18 cellular contexts compared by ENCODE assay signal in the genomic region with DNA sequence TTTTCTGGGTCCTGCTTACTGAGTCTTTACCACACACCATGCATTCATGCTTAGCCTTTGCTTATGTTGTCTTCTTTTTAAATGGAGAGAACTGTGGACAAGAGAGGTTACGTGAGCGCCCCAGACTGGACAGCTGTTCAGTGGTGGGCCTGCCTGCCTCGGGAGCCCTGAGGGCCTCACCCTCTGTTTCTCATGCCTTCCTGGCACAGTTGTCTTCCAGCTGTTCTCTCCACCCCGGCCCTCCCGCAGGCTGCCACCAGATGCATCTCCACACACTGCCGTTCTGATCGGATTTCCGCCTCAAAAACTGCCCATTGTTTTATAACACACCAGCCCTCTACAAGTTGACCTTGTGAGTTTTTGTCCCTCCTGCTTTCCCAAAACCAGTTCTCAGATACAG.
DNase-seq lines count a peak whose midpoint lies in the region; ATAC-seq and TF ChIP-seq lines count a peak whose summit lies in the region.
"Had no signal": no experiment of that assay in that cellular context is flagged by ENCODE, and none has a peak within 500 bp of the region (broad histone marks: within the 10 kb centered on the region; RNA-seq: fewer than 3 reads in every experiment).

No MANE protein-coding gene starts in this region.

- intact Hi-C loops in MCF 10A (cut with micrococcal nuclease): no loop called here
- intact Hi-C loops in mammary epithelial cell (cut with micrococcal nuclease): no loop called here
- intact Hi-C loops in gastrocnemius medialis (cut with DNase I; ENCODE audit: low total_unique reads): no loop called here

- H3K27ac ChIP-seq in mammary epithelial cell (ENCODE audit: insufficient read depth, low read depth, low read length): no peak overlapping the region
- H3K27ac ChIP-seq in gastrocnemius medialis: peak overlapping the region; percentile 77 to 90 (median 83)
- H3K27ac ChIP-seq: Peyer's patch had no signal

- in situ Hi-C loops in mammary epithelial cell (cut with MboI; ENCODE audit: low sequenced_read_pairs in 2 of 2): no loop called here
- in situ Hi-C loops in gastrocnemius medialis (cut with MboI; ENCODE audit: low sequenced_read_pairs in 4 of 4): no loop called here

- H3K36me3 Mint-ChIP-seq in MCF 10A (ENCODE audit: insufficient read depth, unreplicated experiment): no peaks in the 10 kb centered on the region

- peaks cover 55% of the 10 kb centered on the region for H3K4me1 Mint-ChIP-seq in MCF 10A (ENCODE audit: insufficient read depth, unreplicated experiment)

- no peaks in the 10 kb centered on the region for H3K9me3 ChIP-seq in mammary epithelial cell (replicated peaks; ENCODE audit: insufficient read depth, low read length)
- H3K9me3 ChIP-seq in gastrocnemius medialis: no peaks in the 10 kb centered on the region
- H3K9me3 ChIP-seq: BE2C, HAP-1, Peyer's patch had no signal

- no peak overlapping the region for H3K4me3 ChIP-seq in mammary epithelial cell (replicated peaks in 1 of 3; ENCODE audit: insufficient read depth in 1 of 3, low read depth in 2 of 3, low read length in 3 of 3)
- no peak overlapping the region for H3K4me3 ChIP-seq in gastrocnemius medialis
- H3K4me3 ChIP-seq: HAP-1, Peyer's patch had no signal

- H2AFZ ChIP-seq in mammary epithelial cell (ENCODE audit: low read depth, low read length): no peak overlapping the region

- BruUV-seq in MCF 10A (replicated peaks; lab: Mats Ljungman, UMichigan) (no TSS peak), mammary epithelial cell (replicated peaks; lab: Mats Ljungman, UMichigan) (no TSS peak)

- CTCF ChIA-PET in MCF 10A (lab: Yijun Ruan, JAX) (interaction anchor here (1.0 kb wide), 1 partner anchor 11 kb away, joined by 4 read pairs; no protein-coding TSS in a partner anchor), mammary epithelial cell (lab: Charles Lee; ENCODE audit: low non-redundant PET) (no interaction called here)

- H3K4me3 Mint-ChIP-seq in MCF 10A (ENCODE audit: unreplicated experiment): no peak overlapping the region
- H3K4me3 Mint-ChIP-seq: CD4-positive, alpha-beta T cell had no signal

- no peaks in the 10 kb centered on the region for H3K9me3 Mint-ChIP-seq in MCF 10A (ENCODE audit: unreplicated experiment)
- H3K9me3 Mint-ChIP-seq: CD4-positive, alpha-beta T cell had no signal

- H4K20me1 ChIP-seq in mammary epithelial cell (ENCODE audit: insufficient read depth, low read length): no peaks in the 10 kb centered on the region

- no peak overlapping the region for H3K4me2 ChIP-seq in mammary epithelial cell (ENCODE audit: insufficient read depth, low read depth, low read length)

- DNase-seq in MCF 10A (ENCODE audit: unreplicated experiment) (no peak), mammary epithelial cell (no peak), LHCN-M2 (ENCODE audit: low read depth) (peak; percentile 82), myocyte (ENCODE audit: low read depth) (peak; percentile 96), gastrocnemius medialis (no peak), NCI-H524 treated with DMSO at 0.1 percent for 48 hours (lab: John Stamatoyannopoulos, UW) (no peak), OCI-M1 (lab: John Stamatoyannopoulos, UW) (no peak)
- DNase-seq: 8988T; BE2C; CD4-positive, alpha-beta T cell; KG1; NCI-H1048; NCI-H146; NCI-H524; Peyer's patch; SHP77 treated with DMSO at 0.1 percent for 48 hours had no signal

- no peaks in the 10 kb centered on the region for H3K27me3 ChIP-seq in mammary epithelial cell (ENCODE audit: insufficient read depth, low read length)
- no peaks in the 10 kb centered on the region for H3K27me3 ChIP-seq in gastrocnemius medialis
- H3K27me3 ChIP-seq: BE2C, Peyer's patch had no signal

- TF ChIP-seq POLR2A in gastrocnemius medialis (IDR thresholded peaks at IDR 0.05): no peak

- POLR2A ChIA-PET in MCF 10A (lab: Yijun Ruan, JAX): interaction anchor here (0.9 to 4.2 kb wide), 4 partner anchors 9 to 101 kb away, joined by 4 to 42 read pairs (median 5); partner anchors contain the start of gene SAMD4A

- WGBS in mammary epithelial cell (ENCODE audit: low coverage, missing lambda C conversion rate): 83% methylated on average over 2 of the region's 8 CpGs

- no peak for TF ChIP-seq CTCF in MCF 10A (IDR thresholded peaks at IDR 0.05; ENCODE audit: unreplicated experiment)
- no peak for TF ChIP-seq CTCF in mammary epithelial cell (conservative IDR thresholded peaks at IDR 0.05 in 1 of 2, IDR thresholded peaks at IDR 0.05 in 1 of 2; ENCODE audit: extremely low read depth in 1 of 2, insufficient read depth in 1 of 2, low read depth in 1 of 2, low read length in 2 of 2)
- no peak for TF ChIP-seq CTCF in gastrocnemius medialis (IDR thresholded peaks at IDR 0.05 in 4 of 5, conservative IDR thresholded peaks at IDR 0.05 in 1 of 5)

- H3K27me3 Mint-ChIP-seq in MCF 10A (ENCODE audit: insufficient read depth, unreplicated experiment): no peaks in the 10 kb centered on the region

- no peak for ATAC-seq in gastrocnemius medialis
- ATAC-seq in GM18867 (IDR thresholded peaks at IDR 0.05; ENCODE audit: unreplicated experiment): no peak

- H3K36me3 ChIP-seq in mammary epithelial cell (ENCODE audit: insufficient read depth, low read length) (no peaks in the 10 kb centered on the region), gastrocnemius medialis (no peaks in the 10 kb centered on the region)
- H3K36me3 ChIP-seq: BE2C, HAP-1, Peyer's patch had no signal

- H3K9ac ChIP-seq in mammary epithelial cell (ENCODE audit: insufficient read depth, low read length): no peak overlapping the region

- dilution Hi-C loops in mammary epithelial cell (cut with HindIII; ENCODE audit: low sequenced_read_pairs): no loop called here

- H3K79me2 ChIP-seq in mammary epithelial cell (ENCODE audit: insufficient read depth, low read length): peaks cover 35% of the 10 kb centered on the region

- peak overlapping the region; percentile 96 for H3K27ac Mint-ChIP-seq in MCF 10A (ENCODE audit: low read depth, unreplicated experiment)
- H3K27ac Mint-ChIP-seq: CD4-positive, alpha-beta T cell had no signal

- H3K4me1 ChIP-seq in mammary epithelial cell (ENCODE audit: insufficient read depth, low read length) (peaks cover 32% of the 10 kb centered on the region), gastrocnemius medialis (peaks cover 81 to 82% of the 10 kb centered on the region in 2 donors)

Comparison
In these comparisons a context has a peak if more than half of its experiments do, and no peak if none do; other contexts are left out.
1. DNase-seq: peak in LHCN-M2 (single experiment) and myocyte (single experiment); none in MCF 10A (single experiment), mammary epithelial cell (single experiment), gastrocnemius medialis (0 of 2), NCI-H524 treated with DMSO at 0.1 percent for 48 hours (single experiment) and OCI-M1 (single experiment).